In the genomic region with DNA sequence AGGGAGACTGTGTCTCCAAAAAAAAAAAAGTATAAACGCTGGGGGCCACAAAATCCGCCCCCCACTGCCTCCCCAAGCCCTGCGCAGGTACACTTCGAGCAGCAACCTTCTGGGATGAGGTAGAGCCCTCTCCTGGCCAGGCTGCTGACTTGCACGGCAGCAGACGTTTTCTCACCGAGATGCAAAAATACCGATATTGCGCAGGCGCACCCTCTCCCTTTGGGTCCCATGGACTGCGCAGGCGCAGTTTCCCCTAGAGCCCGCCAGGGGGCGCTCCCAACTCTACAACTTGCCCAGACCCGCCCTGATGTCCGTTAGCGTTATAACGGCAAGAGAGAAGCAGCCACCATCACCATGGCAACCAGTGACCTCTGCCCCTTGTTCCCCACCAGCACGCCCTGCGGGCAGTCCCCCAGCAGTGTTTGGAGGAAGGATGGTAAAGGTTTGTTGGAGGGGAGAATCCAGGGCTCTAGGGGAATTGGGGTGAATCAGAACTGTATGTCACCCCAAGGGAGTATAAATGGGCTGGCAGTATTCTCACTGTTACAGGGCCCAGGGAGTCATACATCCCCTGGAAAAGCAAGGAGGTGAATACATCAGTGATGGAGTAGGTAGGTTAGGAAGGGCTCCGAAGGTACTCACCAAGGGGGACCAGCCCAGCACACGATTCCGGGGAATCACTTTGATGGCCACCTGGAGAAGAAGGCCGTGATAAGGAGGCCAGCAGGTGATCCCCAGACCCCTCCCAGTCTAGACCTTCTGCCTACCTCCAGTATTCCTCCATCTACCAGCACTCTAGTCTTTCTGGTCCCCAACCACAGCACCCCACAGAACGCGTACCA, we compare ENCODE assay signal across 8 cellular contexts. TPM values are rescaled to one million over a fixed set of nuclear protein-coding genes. Genes with fewer than 3 reads are reported as not detected.
DNase-seq lines count a peak whose midpoint lies in the region; ATAC-seq and TF ChIP-seq lines count a peak whose summit lies in the region.

No MANE protein-coding gene starts in this region.

- H3K4me3 ChIP-seq in HFF-Myc (replicated peaks; ENCODE audit: low read depth, low read length), result peak overlapping the region; percentile 72
- H3K4me3 ChIP-seq in heart right ventricle, result peak overlapping the region in 5 of 10 donors; percentile 7 to 68 (median 32)

- peaks cover 8% of the 10 kb centered on the region for H3K36me3 Mint-ChIP-seq in progenitor cell of endocrine pancreas (ENCODE audit: insufficient read depth)

- peak overlapping the region in 5 of 10 donors; percentile 6 to 91 (median 25) for H3K27ac ChIP-seq in heart right ventricle

- peaks cover 0 to 29% (median 0%) of the 10 kb centered on the region in 9 donors for H3K36me3 ChIP-seq in heart right ventricle

- intact Hi-C loops in heart right ventricle (cut with DNase I), result loop anchor here in 3 of 10 donors (10.0 kb wide), 2 partner anchors 273 to 1263 kb away; a partner anchor contains a TSS

- no peaks in the 10 kb centered on the region for H3K9me3 ChIP-seq in heart right ventricle

- H3K27me3 ChIP-seq in heart right ventricle, result no peaks in the 10 kb centered on the region

- H3K9me3 Mint-ChIP-seq in progenitor cell of endocrine pancreas (ENCODE audit: low read depth), result peaks cover 8% of the 10 kb centered on the region

- TF ChIP-seq CTCF in HFF-Myc (IDR thresholded peaks at IDR 0.05; ENCODE audit: low read depth, low read length, missing control alignments), result peak; percentile 87
- TF ChIP-seq CTCF in heart right ventricle (IDR thresholded peaks at IDR 0.05), result peak; percentile 79 to 95 (median 92)
- TF ChIP-seq CTCF in progenitor cell of endocrine pancreas (IDR thresholded peaks at IDR 0.05; ENCODE audit: unreplicated experiment), result peak; percentile 85

- peaks cover 0 to 32% (median 4%) of the 10 kb centered on the region in 9 donors for H3K4me1 ChIP-seq in heart right ventricle

- 12 to 19% methylated on average over 23 to 26 of the region's 26 CpGs for WGBS in heart right ventricle, 2 donors

- peak overlapping the region; percentile 78 for H3K4me3 Mint-ChIP-seq in progenitor cell of endocrine pancreas (ENCODE audit: low read depth)

- DNase-seq in ELF-1 (ENCODE audit: low read depth, low spot score) (peak; percentile 100), HFF-Myc (ENCODE audit: extremely low read depth, low read depth) (peak; percentile 67), NCI-H146 treated with DMSO at 0.1 percent for 48 hours (lab: John Stamatoyannopoulos, UW; ENCODE audit: unreplicated experiment) (peak; percentile 87), T-helper 1 cell (peak; percentile 68 to 93 (median 80)), amniotic stem cell (lab: John Stamatoyannopoulos, UW) (peak; percentile 61), heart right ventricle (peak; percentile 85 to 86), progenitor cell of endocrine pancreas (ENCODE audit: low spot score, unreplicated experiment) (peak; percentile 73), ureter (ENCODE audit: low spot score) (peak; percentile 90)

- peak overlapping the region; percentile 90 for H3K27ac Mint-ChIP-seq in progenitor cell of endocrine pancreas

- peaks cover 21% of the 10 kb centered on the region for H3K4me1 Mint-ChIP-seq in progenitor cell of endocrine pancreas (ENCODE audit: low read depth)

- H3K27me3 Mint-ChIP-seq in progenitor cell of endocrine pancreas, result no peaks in the 10 kb centered on the region

- peak; percentile 61 to 81 (median 73) for ATAC-seq in heart right ventricle

RNA-seq across cellular contexts. Expression of a gene that starts 1.5 kb away (rescaled TPM):
- 10 to 100 TPM in 1 of 10 donors, 1 to 10 TPM in 9; 2.0 to 14.0 (median 3.3) TPM for total RNA-seq in heart right ventricle
- polyA plus RNA-seq in heart right ventricle, result 1 to 10 TPM; 1.8 to 3.9 TPM
- 9.9 and 10.4 TPM in 2 replicates for total RNA-seq in progenitor cell of endocrine pancreas
- total RNA-seq in ureter, result 13.6 TPM

RNA-seq across cellular contexts. Expression of a gene that starts 5.9 kb away (rescaled TPM):
- total RNA-seq in heart right ventricle, result 10 to 100 TPM in 8 of 10 donors, 1 to 10 TPM in 2; 9.0 to 18.2 (median 12.4) TPM
- polyA plus RNA-seq in heart right ventricle, result 10 to 100 TPM in 1 of 2 donors, 1 to 10 TPM in 1; 6.4 to 27.7 TPM
- total RNA-seq in progenitor cell of endocrine pancreas, result 33.9 and 34.9 TPM in 2 replicates
- 38.4 TPM for total RNA-seq in ureter

RNA-seq across cellular contexts. Expression of a gene that starts 19.6 kb away (rescaled TPM):
- total RNA-seq in heart right ventricle (10 to 100 TPM; 41.2 to 75.5 (median 52.8) TPM), progenitor cell of endocrine pancreas (71.5 and 75.4 TPM in 2 replicates), ureter (65.1 TPM)
- 100 to 1,000 TPM in 1 of 2 donors, 10 to 100 TPM in 1; 99.8 to 127 TPM for polyA plus RNA-seq in heart right ventricle

RNA-seq across cellular contexts. Expression of a gene that starts 19.8 kb away (rescaled TPM):
- 10 to 100 TPM; 58.3 to 73.4 (median 64.7) TPM for total RNA-seq in heart right ventricle
- polyA plus RNA-seq in heart right ventricle, result 100 to 1,000 TPM in 1 of 2 donors, 10 to 100 TPM in 1; 75.1 to 100 TPM
- total RNA-seq in progenitor cell of endocrine pancreas, result 68.1 and 73.8 TPM in 2 replicates
- total RNA-seq in ureter, result 50.6 TPM

RNA-seq across cellular contexts. Expression of a gene that starts 40.0 kb away (rescaled TPM):
- 10 to 100 TPM; 17.9 to 27.3 (median 24.7) TPM for total RNA-seq in heart right ventricle
- 10 to 100 TPM; 25.4 to 26.6 TPM for polyA plus RNA-seq in heart right ventricle
- 52.5 and 53.3 TPM in 2 replicates for total RNA-seq in progenitor cell of endocrine pancreas
- total RNA-seq in ureter, result 53.8 TPM
